Comparison of ENCODE assay signal across 8 cellular contexts in genomic region chr17:57849163-57849873, GRCh38. TPM values are rescaled to one million over a fixed set of nuclear protein-coding genes. Genes with fewer than 3 reads are reported as not detected.
DNase-seq lines count a peak whose midpoint lies in the region; FAIRE-seq and TF ChIP-seq lines count a peak whose summit lies in the region.

No MANE protein-coding gene starts in this region.

- no peak for TF ChIP-seq CTCF in fibroblast of villous mesenchyme (IDR thresholded peaks at IDR 0.05; ENCODE audit: insufficient read depth, low read depth, low read length)

- H3K27me3 ChIP-seq in small intestine (ENCODE audit: control insufficient read depth in 2 of 2, insufficient read depth in 2 of 2, low read length in 2 of 2), result no peaks in the 10 kb centered on the region

- H3K4me3 ChIP-seq in SK-N-MC (peak overlapping the region; percentile 93), fibroblast of villous mesenchyme (ENCODE audit: low read depth, low read length) (peak overlapping the region; percentile 97), small intestine (ENCODE audit: low read depth in 1 of 2, low read length in 2 of 2) (peak overlapping the region; percentile 73 to 84)

- H3K9me3 ChIP-seq in SK-N-MC (ENCODE audit: low read depth, low read length) (no peaks in the 10 kb centered on the region), small intestine (ENCODE audit: control insufficient read depth, low read depth) (no peaks in the 10 kb centered on the region)

- 12 to 15% (median 14%) methylated on average over 27 of the region's 27 CpGs for WGBS in small intestine, 3 donors

- peaks cover 15 to 19% of the 10 kb centered on the region in 2 donors for H3K4me1 ChIP-seq in small intestine (ENCODE audit: control insufficient read depth in 2 of 2, insufficient read depth in 1 of 2, low read depth in 1 of 2, low read length in 1 of 2)

- peaks cover 28% of the 10 kb centered on the region for H3K4me1 Mint-ChIP-seq in T-helper 2 cell treated with Interferon-gamma antibody and Interleukin-4, amounts not matched to agents 5 μg/mL and 100 μg/mL, for 36 hours (ENCODE audit: low read depth)

- peaks cover 14% of the 10 kb centered on the region for H3K36me3 ChIP-seq in SK-N-MC (ENCODE audit: insufficient read depth, low read length)
- peaks cover 0 to 4% of the 10 kb centered on the region in 2 donors for H3K36me3 ChIP-seq in small intestine (ENCODE audit: control insufficient read depth in 2 of 2, insufficient read depth in 2 of 2, low read length in 2 of 2)

- FAIRE-seq in small intestine (lab: Jason Lieb, UNC), result no peak

- no peaks in the 10 kb centered on the region for H3K27me3 Mint-ChIP-seq in T-helper 2 cell treated with Interferon-gamma antibody and Interleukin-4, amounts not matched to agents 5 μg/mL and 100 μg/mL, for 36 hours (ENCODE audit: low read depth)

- no peaks in the 10 kb centered on the region for H3K9me3 Mint-ChIP-seq in T-helper 2 cell treated with Interferon-gamma antibody and Interleukin-4, amounts not matched to agents 5 μg/mL and 100 μg/mL, for 36 hours

- H3K27ac Mint-ChIP-seq in T-helper 2 cell treated with Interferon-gamma antibody and Interleukin-4, amounts not matched to agents 5 μg/mL and 100 μg/mL, for 36 hours, result peak overlapping the region; percentile 98

- peaks cover 26% of the 10 kb centered on the region for H3K36me3 Mint-ChIP-seq in T-helper 2 cell treated with Interferon-gamma antibody and Interleukin-4, amounts not matched to agents 5 μg/mL and 100 μg/mL, for 36 hours (ENCODE audit: low read depth)

- peak overlapping the region; percentile 95 for H3K4me3 Mint-ChIP-seq in T-helper 2 cell treated with Interferon-gamma antibody and Interleukin-4, amounts not matched to agents 5 μg/mL and 100 μg/mL, for 36 hours

- peak overlapping the region; percentile 87 for H3K9ac ChIP-seq in SK-N-MC (ENCODE audit: insufficient read length)

- 0 out of 2 replicates have a peak overlapping the region, but pooled peaks have one; percentile 7 for H3K27ac ChIP-seq in SK-N-MC
- peak overlapping the region; percentile 30 to 74 for H3K27ac ChIP-seq in small intestine (ENCODE audit: low read depth in 1 of 2, low read length in 1 of 2)

- no peak for DNase-seq in T-helper 2 cell treated with Interferon-gamma antibody and Interleukin-4, amounts not matched to agents 5 μg/mL and 100 μg/mL, for 36 hours (ENCODE audit: low spot score)
- no peak for DNase-seq in T-helper 2 cell
- no peak for DNase-seq in SK-N-MC (ENCODE audit: low read depth, low spot score)
- no peak for DNase-seq in fibroblast of villous mesenchyme (ENCODE audit: low read depth)
- no peak for DNase-seq in small intestine
- no peak for DNase-seq in globus pallidus (ENCODE audit: low spot score)
- DNase-seq in AG08396 (ENCODE audit: low spot score), result no peak
- no peak for DNase-seq in activated CD4-positive, alpha-beta T cell treated with anti-CD3 and anti-CD28 coated beads, Interleukin-2, amount 50 U/mL, for 1 hour

RNA-seq across cellular contexts. Expression of gene MRPS23, which starts 0.5 kb away (rescaled TPM):
- total RNA-seq in fibroblast of villous mesenchyme, result 18.7 and 22.0 TPM in 2 replicates
- 10 to 100 TPM; 15.4 to 49.8 (median 15.9) TPM for polyA plus RNA-seq in small intestine
